8 cellular contexts compared by ENCODE assay signal in genomic region chr3:129313415-129313982, GRCh38. TPM values are rescaled to one million over a fixed set of nuclear protein-coding genes. Genes with fewer than 3 reads are reported as not detected.
DNase-seq lines count a peak whose midpoint lies in the region; ATAC-seq and TF ChIP-seq lines count a peak whose summit lies in the region.

No MANE protein-coding gene starts in this region.

- no peak overlapping the region for H3K23ac ChIP-seq in neuronal stem cell (ENCODE audit: low read depth, low read length, poor library complexity)

- no peak for ATAC-seq in GM18907 (IDR thresholded peaks at IDR 0.05; ENCODE audit: unreplicated experiment)
- ATAC-seq in GM21723 (IDR thresholded peaks at IDR 0.05; ENCODE audit: unreplicated experiment), result no peak

- H2BK15ac ChIP-seq in neuronal stem cell (ENCODE audit: low read length), result no peak overlapping the region

- no peak for TF ChIP-seq CTCF in KMS-11 (conservative IDR thresholded peaks at IDR 0.05; ENCODE audit: low read depth, low read length)

- H3K79me2 ChIP-seq in KMS-11 (ENCODE audit: insufficient read depth, low read depth), result no peaks in the 10 kb centered on the region

- peak overlapping the region; percentile 19 for H4K8ac ChIP-seq in neuronal stem cell (ENCODE audit: low read depth, low read length)

- no peaks in the 10 kb centered on the region for H3K9me3 Mint-ChIP-seq in CD8-positive, alpha-beta memory T cell

- H2AK5ac ChIP-seq in neuronal stem cell (ENCODE audit: low read depth, low read length), result peak overlapping the region; percentile 5

- H3K4ac ChIP-seq in neuronal stem cell (ENCODE audit: low read length), result no peak overlapping the region

- CTCF ChIA-PET in CD8-positive, alpha-beta memory T cell (lab: Charles Lee), result interaction anchor here (1.5 to 2.9 kb wide), 2 partner anchors 260 to 343 kb away, joined by 3 to 9 read pairs; no protein-coding TSS in a partner anchor

- no peak overlapping the region for H2BK5ac ChIP-seq in neuronal stem cell (ENCODE audit: low read length)

- H3K36me3 ChIP-seq in CD8-positive, alpha-beta memory T cell (ENCODE audit: insufficient read depth, low read length), result no peaks in the 10 kb centered on the region
- H3K36me3 ChIP-seq in KMS-11 (ENCODE audit: insufficient read depth) (no peaks in the 10 kb centered on the region), neuronal stem cell (replicated peaks in 1 of 2; ENCODE audit: control insufficient read depth in 2 of 2, insufficient read depth in 2 of 2, low read length in 2 of 2) (peaks cover 5 to 8% of the 10 kb centered on the region in 2 donors)

- H3K79me1 ChIP-seq in neuronal stem cell (ENCODE audit: low read depth, low read length), result peaks cover 18% of the 10 kb centered on the region

- WGBS in neuronal stem cell (ENCODE audit: extremely low coverage in 2 of 2, insufficient read length in 2 of 2, insufficient replicate concordance in 1 of 2), 2 donors, result no CpG with 5 or more reads among the region's 1 CpG

- H3K9me3 ChIP-seq in CD8-positive, alpha-beta memory T cell (ENCODE audit: low read length), result no peaks in the 10 kb centered on the region
- H3K9me3 ChIP-seq in neuronal stem cell (replicated peaks in 1 of 2; ENCODE audit: control insufficient read depth in 2 of 2, insufficient read depth in 1 of 2, low read depth in 1 of 2, low read length in 2 of 2), result no peaks in the 10 kb centered on the region

- H3K27ac Mint-ChIP-seq in CD8-positive, alpha-beta memory T cell, result peak overlapping the region in 7 of 8 donors; percentile 68 to 92 (median 81)

- peak overlapping the region; percentile 93; the same call in 1 of the 2 replicates for H3K9ac ChIP-seq in KMS-11
- peak overlapping the region; percentile 33 for H3K9ac ChIP-seq in neuronal stem cell (ENCODE audit: low read depth, low read length, poor library complexity)

- peaks cover 21 to 38% (median 34%) of the 10 kb centered on the region in 3 donors for H3K4me1 Mint-ChIP-seq in CD8-positive, alpha-beta memory T cell

- H3K14ac ChIP-seq in neuronal stem cell (ENCODE audit: low read length), result no peak overlapping the region

- H3K18ac ChIP-seq in neuronal stem cell (ENCODE audit: low read length), result no peak overlapping the region

- DNase-seq in CD8-positive, alpha-beta memory T cell, result peak in 1 of 5 donors; percentile 22
- DNase-seq in cerebellum (ENCODE audit: low spot score) (peak; percentile 64), neuronal stem cell (ENCODE audit: low spot score) (no peak), AML-193 (lab: John Stamatoyannopoulos, UW) (no peak), NK-92 (lab: John Stamatoyannopoulos, UW; ENCODE audit: unreplicated experiment) (no peak)

- H3K27me3 ChIP-seq in CD8-positive, alpha-beta memory T cell (ENCODE audit: insufficient read depth, low read length, poor library complexity, severe bottlenecking), result no peaks in the 10 kb centered on the region
- no peaks in the 10 kb centered on the region for H3K27me3 ChIP-seq in KMS-11 (ENCODE audit: insufficient read depth, low read depth)
- no peaks in the 10 kb centered on the region for H3K27me3 ChIP-seq in neuronal stem cell (ENCODE audit: control insufficient read depth in 3 of 3, insufficient read depth in 3 of 3, low read depth in 1 of 3, low read length in 3 of 3)

- H3K27me3 Mint-ChIP-seq in CD8-positive, alpha-beta memory T cell, result peaks cover 0 to 3% of the 10 kb centered on the region in 2 donors

- H3K4me3 Mint-ChIP-seq in CD8-positive, alpha-beta memory T cell, result peak overlapping the region; percentile 71 to 98 (median 91)

- H4K91ac ChIP-seq in neuronal stem cell (ENCODE audit: low read depth, low read length, poor library complexity), result no peak overlapping the region

- no peak overlapping the region for H3K27ac ChIP-seq in CD8-positive, alpha-beta memory T cell (ENCODE audit: low read depth, low read length)
- no peak overlapping the region for H3K27ac ChIP-seq in KMS-11
- H3K27ac ChIP-seq in neuronal stem cell (replicated peaks; ENCODE audit: low read length), result peak overlapping the region; percentile 16

- H3K36me3 Mint-ChIP-seq in CD8-positive, alpha-beta memory T cell, result peaks cover 0 to 4% (median 0%) of the 10 kb centered on the region in 3 donors

- H2BK120ac ChIP-seq in neuronal stem cell (ENCODE audit: low read depth, low read length), result no peak overlapping the region

- no peaks in the 10 kb centered on the region for H4K20me1 ChIP-seq in KMS-11 (ENCODE audit: insufficient read depth)

- peak overlapping the region; percentile 97; the same call in 1 of the 2 replicates for H3K4me2 ChIP-seq in KMS-11
- peak overlapping the region; percentile 89 for H3K4me2 ChIP-seq in neuronal stem cell (ENCODE audit: insufficient read depth, low read length, poor library complexity, severe bottlenecking)

- H3K4me3 ChIP-seq in CD8-positive, alpha-beta memory T cell (ENCODE audit: low read length), result peak overlapping the region; percentile 83
- no peak overlapping the region for H3K4me3 ChIP-seq in KMS-11 (IDR thresholded peaks at IDR 0.05; ENCODE audit: insufficient read depth, low read depth, low read length)
- peak overlapping the region in 1 of 2 donors; percentile 100 for H3K4me3 ChIP-seq in neuronal stem cell (ENCODE audit: low read length in 2 of 2)

- POLR2A ChIA-PET in CD8-positive, alpha-beta memory T cell (lab: Charles Lee), result interaction anchor here (5.5 kb wide), 1 partner anchor 34 kb away, joined by 55 read pairs; the partner anchor contains the start of gene HMCES

- H2AFZ ChIP-seq in KMS-11 (ENCODE audit: low read depth) (no peak overlapping the region), neuronal stem cell (ENCODE audit: low read length) (no peak overlapping the region)

- no peak overlapping the region for H2BK12ac ChIP-seq in neuronal stem cell (ENCODE audit: low read length)

- peaks cover 23% of the 10 kb centered on the region for H3K4me1 ChIP-seq in CD8-positive, alpha-beta memory T cell (ENCODE audit: insufficient read depth, low read length)
- H3K4me1 ChIP-seq in KMS-11 (ENCODE audit: low read depth, poor library complexity, severe bottlenecking) (peaks cover 81% of the 10 kb centered on the region), neuronal stem cell (ENCODE audit: control insufficient read depth in 2 of 2, insufficient read depth in 1 of 2, low read depth in 1 of 2, low read length in 2 of 2) (peaks cover 0 to 11% of the 10 kb centered on the region in 2 donors)

RNA-seq across cellular contexts. Expression of gene HMCES, which starts 34.8 kb away (rescaled TPM):
- 10 to 100 TPM; 64.3 to 64.6 TPM for total RNA-seq in CD8-positive, alpha-beta memory T cell
- 97.9 TPM for polyA plus RNA-seq in CD8-positive, alpha-beta memory T cell
- 14.6 TPM for total RNA-seq in cerebellum
- polyA plus RNA-seq in neuronal stem cell (2013, experiment 1 of 2), result 26.8 TPM
- polyA plus RNA-seq in neuronal stem cell (2013, experiment 2 of 2), result 25.4 TPM
